Comparison of ENCODE assay signal across 12 cellular contexts in the genomic region with DNA sequence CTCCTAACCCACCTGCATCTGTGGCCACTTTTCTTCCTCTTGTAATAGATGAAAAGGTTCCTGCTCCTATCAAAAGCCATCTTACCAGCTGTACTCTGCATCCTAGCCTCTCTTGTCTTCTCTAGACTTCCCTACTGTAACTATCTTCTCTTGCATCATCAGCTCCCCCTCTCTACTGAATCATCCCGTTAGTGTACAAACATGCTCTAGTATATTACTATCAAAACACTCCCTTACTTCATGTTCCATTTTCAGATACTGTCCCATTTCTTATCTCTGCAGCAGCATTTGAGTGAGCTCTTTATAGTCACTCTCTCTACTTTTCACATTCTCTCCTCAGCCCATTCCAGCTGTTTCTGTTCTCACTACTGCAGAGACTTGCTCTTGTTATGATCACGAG. TPM values are rescaled to one million over a fixed set of nuclear protein-coding genes. Genes with fewer than 3 reads are reported as not detected.
DNase-seq lines count a peak whose midpoint lies in the region; ATAC-seq and TF ChIP-seq lines count a peak whose summit lies in the region.
"Had no signal": no experiment of that assay in that cellular context is flagged by ENCODE, and none has a peak within 500 bp of the region (broad histone marks: within the 10 kb centered on the region; RNA-seq: fewer than 3 reads in every experiment).

No MANE protein-coding gene starts in this region.

- H3K9me3 Mint-ChIP-seq in CD14-positive monocyte, result peaks cover 0 to 2% (median 0%) of the 10 kb centered on the region in 7 donors
- H3K9me3 Mint-ChIP-seq in activated T-helper 17 cell treated with anti-CD3 and anti-CD28 coated beads, Interleukin-2, amount 50 U/mL, for 72 hours, result no peaks in the 10 kb centered on the region
- H3K9me3 Mint-ChIP-seq in memory B cell, result no peaks in the 10 kb centered on the region
- H3K9me3 Mint-ChIP-seq: naive B cell had no signal

- H3K4me1 Mint-ChIP-seq in CD14-positive monocyte (peaks cover 69% of the 10 kb centered on the region), memory B cell (peaks cover 44% of the 10 kb centered on the region)
- H3K4me1 Mint-ChIP-seq in activated T-helper 17 cell treated with anti-CD3 and anti-CD28 coated beads, Interleukin-2, amount 50 U/mL, for 72 hours, result peaks cover 44% of the 10 kb centered on the region

- intact Hi-C loops in CD14-positive monocyte (cut with micrococcal nuclease), result loop anchor here in 1 of 2 donors (5.0 kb wide), 1 partner anchor 93 kb away; a partner anchor contains a TSS

- ATAC-seq in activated T-helper 17 cell treated with anti-CD3 and anti-CD28 coated beads, Interleukin-2, amount 50 U/mL, for 72 hours (replicated peaks), result peak; percentile 22
- ATAC-seq in memory B cell (ENCODE audit: low read depth), result no peak

- no peak for TF ChIP-seq CTCF in CD14-positive monocyte (IDR thresholded peaks at IDR 0.05)
- TF ChIP-seq CTCF in HL-60 (IDR thresholded peaks at IDR 0.05; ENCODE audit: insufficient read depth, low read length), result no peak

- H3K4me3 ChIP-seq in HL-60 (replicated peaks; ENCODE audit: insufficient read depth, low read length), result no peak overlapping the region
- H3K4me3 ChIP-seq: SK-N-MC, uterus had no signal

- H3K27me3 Mint-ChIP-seq in CD14-positive monocyte (ENCODE audit: low read depth in 3 of 3) (peaks cover 0 to 3% (median 0%) of the 10 kb centered on the region in 3 donors), memory B cell (no peaks in the 10 kb centered on the region)
- no peaks in the 10 kb centered on the region for H3K27me3 Mint-ChIP-seq in activated T-helper 17 cell treated with anti-CD3 and anti-CD28 coated beads, Interleukin-2, amount 50 U/mL, for 72 hours
- H3K27me3 Mint-ChIP-seq: naive B cell had no signal

- H3K27me3 ChIP-seq in HL-60 (ENCODE audit: insufficient read depth, poor library complexity, severe bottlenecking), result no peaks in the 10 kb centered on the region
- H3K27me3 ChIP-seq: uterus had no signal

- H3K36me3 Mint-ChIP-seq in CD14-positive monocyte, result peaks cover 59 to 65% of the 10 kb centered on the region in 2 donors
- H3K36me3 Mint-ChIP-seq in activated T-helper 17 cell treated with anti-CD3 and anti-CD28 coated beads, Interleukin-2, amount 50 U/mL, for 72 hours (ENCODE audit: low read depth), result peaks cover 87% of the 10 kb centered on the region
- peaks cover 25% of the 10 kb centered on the region for H3K36me3 Mint-ChIP-seq in memory B cell

- DNase-seq in CD14-positive monocyte (ENCODE audit: low spot score), result no peak
- DNase-seq in HL-60 (ENCODE audit: low read depth in 1 of 2, low spot score in 1 of 2), result peak; percentile 34 to 44
- DNase-seq in memory B cell (ENCODE audit: low spot score in 2 of 2), result no peak
- no peak for DNase-seq in NCI-H2081 treated with DMSO at 0.1 percent for 48 hours (lab: John Stamatoyannopoulos, UW)
- no peak for DNase-seq in NCI-H128 (lab: John Stamatoyannopoulos, UW; ENCODE audit: unreplicated experiment)
- no peak for DNase-seq in NCI-H1694 treated with DMSO at 0.1 percent for 48 hours (lab: John Stamatoyannopoulos, UW)
- DNase-seq in NCI-H2029 treated with DMSO at 0.1 percent for 48 hours (lab: John Stamatoyannopoulos, UW), result no peak
- DNase-seq: naive B cell, NCI-H1105 treated with DMSO at 0.1 percent for 48 hours, uterus had no signal

- H3K4me3 Mint-ChIP-seq in CD14-positive monocyte (peak overlapping the region; percentile 0 to 27), memory B cell (no peak overlapping the region)
- peak overlapping the region; percentile 63 for H3K4me3 Mint-ChIP-seq in activated T-helper 17 cell treated with anti-CD3 and anti-CD28 coated beads, Interleukin-2, amount 50 U/mL, for 72 hours

- H3K27ac ChIP-seq in HL-60 (replicated peaks), result no peak overlapping the region
- H3K27ac ChIP-seq: SK-N-MC, uterus had no signal

- H3K27ac Mint-ChIP-seq in CD14-positive monocyte (peak overlapping the region; percentile 83 to 99 (median 89)), memory B cell (peak overlapping the region; percentile 54)
- peak overlapping the region; percentile 75 for H3K27ac Mint-ChIP-seq in activated T-helper 17 cell treated with anti-CD3 and anti-CD28 coated beads, Interleukin-2, amount 50 U/mL, for 72 hours

RNA-seq across cellular contexts. Expression of a gene that starts 2.8 kb away (rescaled TPM):
- polyA plus RNA-seq in CD14-positive monocyte, result 10 to 100 TPM; 72.4 to 80.8 TPM
- 10 to 100 TPM; 32.3 to 39.1 TPM for total RNA-seq in activated T-helper 17 cell treated with anti-CD3 and anti-CD28 coated beads, Interleukin-2, amount 50 U/mL, for 72 hours

RNA-seq across cellular contexts. Expression of a gene that starts 7.0 kb away (rescaled TPM):
- 10 to 100 TPM; 41.9 to 46.0 TPM for polyA plus RNA-seq in CD14-positive monocyte
- 10 to 100 TPM in 1 of 2 donors, 1 to 10 TPM in 1; 8.9 to 11.8 TPM for total RNA-seq in activated T-helper 17 cell treated with anti-CD3 and anti-CD28 coated beads, Interleukin-2, amount 50 U/mL, for 72 hours

RNA-seq across cellular contexts. Expression of a gene that starts 9.9 kb away (rescaled TPM):
- 1 to 10 TPM; 4.9 to 7.4 TPM for polyA plus RNA-seq in CD14-positive monocyte
- total RNA-seq in activated T-helper 17 cell treated with anti-CD3 and anti-CD28 coated beads, Interleukin-2, amount 50 U/mL, for 72 hours, result 10 to 100 TPM; 20.5 to 56.6 TPM

RNA-seq across cellular contexts. Expression of a gene that starts 10.2 kb away (rescaled TPM):
- 10 to 100 TPM; 44.0 to 67.1 TPM for polyA plus RNA-seq in CD14-positive monocyte
- total RNA-seq in activated T-helper 17 cell treated with anti-CD3 and anti-CD28 coated beads, Interleukin-2, amount 50 U/mL, for 72 hours, result 10 to 100 TPM; 56.0 to 89.6 TPM

Comparison
In these comparisons a context has a peak if more than half of its experiments do, and no peak if none do; other contexts are left out.
1. DNase-seq: peak in HL-60 (2 of 2); none in CD14-positive monocyte (single experiment), memory B cell (0 of 2), NCI-H2081 treated with DMSO at 0.1 percent for 48 hours (single experiment), NCI-H128 (single experiment), NCI-H1694 treated with DMSO at 0.1 percent for 48 hours (single experiment) and NCI-H2029 treated with DMSO at 0.1 percent for 48 hours (single experiment).
2. Peak in every context shown above with its lines, with median percentiles within 50 percentile points of each other: H3K27ac Mint-ChIP-seq.